ENCODE assay signal across 1 cellular context in the genomic region with DNA sequence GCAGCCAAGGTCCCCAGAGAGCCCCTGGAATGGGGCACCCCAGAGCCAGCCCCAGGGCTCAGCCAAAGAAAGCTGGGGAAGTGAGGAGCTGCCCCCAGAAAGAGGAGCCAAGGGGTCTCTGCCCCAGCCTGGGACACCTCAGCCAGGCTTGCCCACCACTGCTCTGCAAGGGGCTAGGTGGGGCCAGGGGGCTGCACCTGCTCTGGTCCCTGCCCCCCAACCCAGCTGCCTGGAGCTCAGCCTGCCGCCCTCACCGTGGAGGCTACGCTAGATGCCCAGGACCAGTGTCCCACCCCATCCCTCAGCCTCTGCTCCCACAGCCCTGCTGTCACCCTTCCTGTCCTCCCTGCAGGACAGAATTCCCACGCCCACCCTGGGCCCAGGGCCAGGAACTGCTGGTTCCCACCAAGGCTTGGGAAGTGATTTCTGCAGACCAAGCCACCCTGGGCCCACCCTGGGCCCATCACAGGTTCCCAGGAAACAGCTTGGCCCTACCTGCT.
TF ChIP-seq lines count a peak whose summit lies in the region.

No MANE protein-coding gene starts in this region.

TF ChIP-seq in HEK293, 187 proteins besides CTCF, POLR2A, EP300 and RAD21:
- no peak for TF ChIP-seq OSR2 (tag by site-specific recombination; IDR thresholded peaks at IDR 0.05)
- no peak for TF ChIP-seq ZNF16 (tag by site-specific recombination; IDR thresholded peaks at IDR 0.05; ENCODE audit: low read depth)
- no peak for TF ChIP-seq SP2 (tag by site-specific recombination; IDR thresholded peaks at IDR 0.05)
- TF ChIP-seq, protein P1, sequence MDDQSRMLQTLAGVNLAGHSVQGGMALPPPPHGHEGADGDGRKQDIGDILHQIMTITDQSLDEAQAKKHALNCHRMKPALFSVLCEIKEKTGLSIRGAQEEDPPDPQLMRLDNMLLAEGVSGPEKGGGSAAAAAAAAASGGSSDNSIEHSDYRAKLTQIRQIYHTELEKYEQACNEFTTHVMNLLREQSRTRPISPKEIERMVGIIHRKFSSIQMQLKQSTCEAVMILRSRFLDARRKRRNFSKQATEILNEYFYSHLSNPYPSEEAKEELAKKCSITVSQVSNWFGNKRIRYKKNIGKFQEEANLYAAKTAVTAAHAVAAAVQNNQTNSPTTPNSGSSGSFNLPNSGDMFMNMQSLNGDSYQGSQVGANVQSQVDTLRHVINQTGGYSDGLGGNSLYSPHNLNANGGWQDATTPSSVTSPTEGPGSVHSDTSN (CRISPR knock-in tag; IDR thresholded peaks at IDR 0.05) = no peak
- no peak for TF ChIP-seq ZNF623 (tag by site-specific recombination; IDR thresholded peaks at IDR 0.05)
- TF ChIP-seq TCF7L2 (IDR thresholded peaks at IDR 0.05; ENCODE audit: borderline replicate concordance, low read depth, low read length) = no peak
- TF ChIP-seq ZSCAN4 (tag by site-specific recombination; IDR thresholded peaks at IDR 0.05) = no peak
- TF ChIP-seq ZNF677 (tag by site-specific recombination; IDR thresholded peaks at IDR 0.05) = no peak
- TF ChIP-seq ZNF560 (tag by site-specific recombination; IDR thresholded peaks at IDR 0.05; ENCODE audit: borderline replicate concordance) = no peak
- TF ChIP-seq ZNF274 (IDR thresholded peaks at IDR 0.05; ENCODE audit: low read length) = no peak
- TF ChIP-seq ZNF274 (tag by site-specific recombination; IDR thresholded peaks at IDR 0.05; ENCODE audit: borderline replicate concordance) = no peak
- no peak for TF ChIP-seq ZNF791 (tag by site-specific recombination; IDR thresholded peaks at IDR 0.05)
- no peak for TF ChIP-seq ZNF610 (tag by site-specific recombination; IDR thresholded peaks at IDR 0.05; ENCODE audit: borderline replicate concordance)
- TF ChIP-seq ZNF837 (tag by site-specific recombination; IDR thresholded peaks at IDR 0.05) = no peak
- TF ChIP-seq ZNF48 (tag by site-specific recombination; IDR thresholded peaks at IDR 0.05) = no peak
- no peak for TF ChIP-seq ZNF473 (tag by site-specific recombination; IDR thresholded peaks at IDR 0.05)
- no peak for TF ChIP-seq ZFP69B (tag by site-specific recombination; IDR thresholded peaks at IDR 0.05)
- no peak for TF ChIP-seq ZNF629 (tag by site-specific recombination; IDR thresholded peaks at IDR 0.05)
- TF ChIP-seq ZFHX2 (tag by site-specific recombination; conservative IDR thresholded peaks at IDR 0.05) = peak; percentile 61
- TF ChIP-seq EGR2 (tag by site-specific recombination; IDR thresholded peaks at IDR 0.05; ENCODE audit: low read depth) = peak; percentile 69; the same call in 1 of the 2 replicates
- no peak for TF ChIP-seq ZNF155 (tag by site-specific recombination; IDR thresholded peaks at IDR 0.05)
- peak; percentile 33; the same call in 1 of the 2 replicates for TF ChIP-seq KLF1 (tag by site-specific recombination; IDR thresholded peaks at IDR 0.05)
- no peak for TF ChIP-seq GFI1B (tag by site-specific recombination; IDR thresholded peaks at IDR 0.05)
- TF ChIP-seq PRDM10 (tag by site-specific recombination; IDR thresholded peaks at IDR 0.05) = no peak
- 0 out of 2 replicates have a peak, but pooled peaks have one; percentile 7 for TF ChIP-seq ZIC2 (tag by site-specific recombination; IDR thresholded peaks at IDR 0.05)
- TF ChIP-seq ZNF596 (tag by site-specific recombination; IDR thresholded peaks at IDR 0.05) = no peak
